ENCODE assay signal across 12 cellular contexts in genomic region chr2:181992776-181993175, GRCh38. TPM values are rescaled to one million over a fixed set of nuclear protein-coding genes. Genes with fewer than 3 reads are reported as not detected.
A peak's percentile ranks its signal among the peaks of the same experiment; 100 is the strongest.
DNase-seq lines count a peak whose midpoint lies in the region; ATAC-seq, FAIRE-seq and TF ChIP-seq lines count a peak whose summit lies in the region.
"Had no signal": no experiment of that assay in that cellular context is flagged by ENCODE, and none has a peak within 500 bp of the region (broad histone marks: within the 10 kb centered on the region; RNA-seq: fewer than 3 reads in every experiment).

No MANE protein-coding gene starts in this region.

- DNase-seq in GM12892 (ENCODE audit: insufficient read length), result no peak
- no peak for DNase-seq in dedifferentiated amniotic fluid mesenchymal stem cell (ENCODE audit: extremely low spot score)
- no peak for DNase-seq in SIG-M5 (lab: John Stamatoyannopoulos, UW)
- DNase-seq in GOT3 (lab: John Stamatoyannopoulos, UW), result no peak
- DNase-seq in endothelial cell (ENCODE audit: low spot score), result no peak
- DNase-seq: brain microvascular endothelial cell had no signal

- H3K4me3 Mint-ChIP-seq in endothelial cell (ENCODE audit: unreplicated experiment), result no peak overlapping the region
- H3K4me3 Mint-ChIP-seq: nephron had no signal

- no peak for TF ChIP-seq POLR2A in GM12892 (IDR thresholded peaks at IDR 0.05; ENCODE audit: low read depth, low read length)

- H3K9me3 Mint-ChIP-seq in endothelial cell (ENCODE audit: unreplicated experiment), result no peaks in the 10 kb centered on the region
- H3K9me3 Mint-ChIP-seq: nephron had no signal

- H3K27ac Mint-ChIP-seq in endothelial cell (ENCODE audit: unreplicated experiment), result no peak overlapping the region
- H3K27ac Mint-ChIP-seq: nephron had no signal

- no peaks in the 10 kb centered on the region for H3K36me3 Mint-ChIP-seq in endothelial cell (ENCODE audit: low read depth, unreplicated experiment)

- no peak for TF ChIP-seq CTCF in endothelial cell (IDR thresholded peaks at IDR 0.05; ENCODE audit: unreplicated experiment)

- ATAC-seq in GM19438 (IDR thresholded peaks at IDR 0.05; ENCODE audit: low read depth, unreplicated experiment) (peak; percentile 84), HG02840 (IDR thresholded peaks at IDR 0.05; ENCODE audit: low FRiP score, unreplicated experiment) (peak; percentile 83), HG03520 (IDR thresholded peaks at IDR 0.05; ENCODE audit: unreplicated experiment) (peak; percentile 80)

- peak; percentile 76 for FAIRE-seq in GM12892 (lab: Jason Lieb, UNC)
- FAIRE-seq: G401.6, islet of Langerhans had no signal

- H3K4me1 Mint-ChIP-seq in endothelial cell (ENCODE audit: unreplicated experiment), result no peaks in the 10 kb centered on the region

- H3K27me3 Mint-ChIP-seq in endothelial cell (ENCODE audit: unreplicated experiment), result no peaks in the 10 kb centered on the region

RNA-seq across cellular contexts. Expression of gene PPP1R1C, which starts 7.1 kb away (rescaled TPM):
- polyA plus RNA-seq in GM12892 (2012; ENCODE audit: missing spikeins), result not detected
- 0.97 TPM for total RNA-seq in endothelial cell (ENCODE audit: unreplicated experiment)
